2 cellular contexts compared by ENCODE assay signal in genomic region chr7:24304494-24305095, GRCh38.
TF ChIP-seq lines count a peak whose summit lies in the region.

No MANE protein-coding gene starts in this region.

TF ChIP-seq in HepG2, 621 proteins besides CTCF, POLR2A, EP300 and RAD21:
- TF ChIP-seq ZNF7 (CRISPR knock-in tag; IDR thresholded peaks at IDR 0.05) = no peak
- no peak for TF ChIP-seq ZBTB1 (CRISPR knock-in tag; IDR thresholded peaks at IDR 0.05; ENCODE audit: borderline replicate concordance)
- TF ChIP-seq ATF7 (IDR thresholded peaks at IDR 0.05) = peak; percentile 67
- no peak for TF ChIP-seq ATF7 (CRISPR knock-in tag; IDR thresholded peaks at IDR 0.05)
- TF ChIP-seq HNF1A (IDR thresholded peaks at IDR 0.05; ENCODE audit: low read depth) = no peak
- no peak for TF ChIP-seq HNF1A (CRISPR knock-in tag; IDR thresholded peaks at IDR 0.05; ENCODE audit: borderline replicate concordance)
- TF ChIP-seq NBN (conservative IDR thresholded peaks at IDR 0.05) = no peak
- TF ChIP-seq ZNF512 (CRISPR knock-in tag; IDR thresholded peaks at IDR 0.05) = no peak
- no peak for TF ChIP-seq BRD4 (CRISPR knock-in tag; IDR thresholded peaks at IDR 0.05)

TF ChIP-seq in GM12878, 131 proteins besides CTCF, POLR2A, EP300 and RAD21:
- TF ChIP-seq ATF7 (IDR thresholded peaks at IDR 0.05; ENCODE audit: low read depth) = 0 out of 2 replicates have a peak, but pooled peaks have one; percentile 16
- no peak for TF ChIP-seq RELA (IDR thresholded peaks at IDR 0.05; ENCODE audit: borderline replicate concordance, partially characterized antibody)
- TF ChIP-seq MYC (IDR thresholded peaks at IDR 0.05; ENCODE audit: insufficient read depth, insufficient read length, insufficient replicate concordance, low read length, severe bottlenecking) = no peak
- peak in 1 of 2 experiments; percentile 47; a peak in 1 of 4 replicates for TF ChIP-seq BHLHE40 (IDR thresholded peaks at IDR 0.05; ENCODE audit: borderline replicate concordance in 1 of 2, low read depth in 2 of 2, low read length in 1 of 2)
- no peak for TF ChIP-seq SRF (IDR thresholded peaks at IDR 0.05; ENCODE audit: low read depth in 2 of 2, low read length in 2 of 2)
- TF ChIP-seq MTA2 (IDR thresholded peaks at IDR 0.05; ENCODE audit: low read depth) = no peak
- TF ChIP-seq CBX5 (IDR thresholded peaks at IDR 0.05; ENCODE audit: low read depth) = no peak
